ENCODE assay signal across 22 cellular contexts in genomic region chr1:111586112-111586511, GRCh38. TPM values are rescaled to one million over a fixed set of nuclear protein-coding genes. Genes with fewer than 3 reads are reported as not detected.
DNase-seq lines count a peak whose midpoint lies in the region; ATAC-seq lines count a peak whose summit lies in the region.
"Had no signal": no experiment of that assay in that cellular context is flagged by ENCODE, and none has a peak within 500 bp of the region (broad histone marks: within the 10 kb centered on the region; RNA-seq: fewer than 3 reads in every experiment).

No MANE protein-coding gene starts in this region.

- H3K27ac Mint-ChIP-seq in stimulated activated naive CD8-positive, alpha-beta T cell treated with anti-CD3 and anti-CD28 coated beads, Interleukin-15, amount 100 ng/mL, for 72 hours: no peak overlapping the region
- peak overlapping the region; percentile 20 for H3K27ac Mint-ChIP-seq in stimulated activated naive B cell treated with anti-CD40 and anti-IgM and Interleukin-4, amounts not matched to agents 10 μg/mL and 1 μg/mL and 100 μg/mL, for 72 hours
- H3K27ac Mint-ChIP-seq: CD14-positive monocyte; CD4-positive, alpha-beta T cell; GM23338 had no signal

- no peaks in the 10 kb centered on the region for H3K36me3 Mint-ChIP-seq in activated T-cell treated with anti-CD3 and anti-CD28 coated beads, Interleukin-2, amount 50 U/mL, for 4 hours (ENCODE audit: insufficient read depth)
- no peaks in the 10 kb centered on the region for H3K36me3 Mint-ChIP-seq in stimulated activated naive B cell treated with anti-CD40 and anti-IgM and Interleukin-4, amounts not matched to agents 10 μg/mL and 1 μg/mL and 100 μg/mL, for 72 hours
- H3K36me3 Mint-ChIP-seq: CD14-positive monocyte; CD8-positive, alpha-beta memory T cell had no signal

- H3K4me1 Mint-ChIP-seq in activated T-cell treated with anti-CD3 and anti-CD28 coated beads, Interleukin-2, amount 50 U/mL, for 4 hours (ENCODE audit: low read depth): peaks cover 16% of the 10 kb centered on the region
- peaks cover 2% of the 10 kb centered on the region for H3K4me1 Mint-ChIP-seq in stimulated activated naive CD8-positive, alpha-beta T cell treated with anti-CD3 and anti-CD28 coated beads, Interleukin-15, amount 100 ng/mL, for 72 hours
- peaks cover 9 to 12% of the 10 kb centered on the region in 2 donors for H3K4me1 Mint-ChIP-seq in stimulated activated naive B cell treated with anti-CD40 and anti-IgM and Interleukin-4, amounts not matched to agents 10 μg/mL and 1 μg/mL and 100 μg/mL, for 72 hours
- H3K4me1 Mint-ChIP-seq: CD14-positive monocyte, GM23338 had no signal

- no peaks in the 10 kb centered on the region for H3K9me3 Mint-ChIP-seq in activated T-cell treated with anti-CD3 and anti-CD28 coated beads, Interleukin-2, amount 50 U/mL, for 4 hours
- H3K9me3 Mint-ChIP-seq in stimulated activated naive CD8-positive, alpha-beta T cell treated with anti-CD3 and anti-CD28 coated beads, Interleukin-15, amount 100 ng/mL, for 72 hours: no peaks in the 10 kb centered on the region
- H3K9me3 Mint-ChIP-seq in stimulated activated naive B cell treated with anti-CD40 and anti-IgM and Interleukin-4, amounts not matched to agents 10 μg/mL and 1 μg/mL and 100 μg/mL, for 72 hours: no peaks in the 10 kb centered on the region
- H3K9me3 Mint-ChIP-seq: CD14-positive monocyte; CD4-positive, alpha-beta T cell; CD8-positive, alpha-beta memory T cell; GM23338; H9 had no signal

- peak overlapping the region; percentile 16 for H3K4me3 Mint-ChIP-seq in activated T-cell treated with anti-CD3 and anti-CD28 coated beads, Interleukin-2, amount 50 U/mL, for 4 hours
- no peak overlapping the region for H3K4me3 Mint-ChIP-seq in stimulated activated naive CD8-positive, alpha-beta T cell treated with anti-CD3 and anti-CD28 coated beads, Interleukin-15, amount 100 ng/mL, for 72 hours
- H3K4me3 Mint-ChIP-seq in stimulated activated naive B cell treated with anti-CD40 and anti-IgM and Interleukin-4, amounts not matched to agents 10 μg/mL and 1 μg/mL and 100 μg/mL, for 72 hours: no peak overlapping the region
- H3K4me3 Mint-ChIP-seq: CD14-positive monocyte; CD4-positive, alpha-beta T cell; CD8-positive, alpha-beta memory T cell; GM23338; H9 had no signal

- ATAC-seq in activated T-cell treated with anti-CD3 and anti-CD28 coated beads, Interleukin-2, amount 50 U/mL, for 4 hours: no peak
- ATAC-seq in stimulated activated naive CD8-positive, alpha-beta T cell treated with anti-CD3 and anti-CD28 coated beads, Interleukin-15, Interleukin-2, amounts not matched to agents 100 U/mL and 50 U/mL, for 24 hours: peak; percentile 44
- ATAC-seq in stimulated activated naive CD8-positive, alpha-beta T cell treated with anti-CD3 and anti-CD28 coated beads, Interleukin-15, amount 100 ng/mL, for 72 hours: no peak
- no peak for ATAC-seq in stimulated activated naive B cell treated with anti-CD40 and anti-IgM and Interleukin-4, amounts not matched to agents 10 μg/mL and 1 μg/mL and 100 μg/mL, for 72 hours (replicated peaks)
- ATAC-seq: A549, GM23338, HCT116 had no signal

- H3K27me3 Mint-ChIP-seq in activated T-cell treated with anti-CD3 and anti-CD28 coated beads, Interleukin-2, amount 50 U/mL, for 4 hours (ENCODE audit: low read depth): no peaks in the 10 kb centered on the region
- no peaks in the 10 kb centered on the region for H3K27me3 Mint-ChIP-seq in stimulated activated naive CD8-positive, alpha-beta T cell treated with anti-CD3 and anti-CD28 coated beads, Interleukin-15, amount 100 ng/mL, for 72 hours
- H3K27me3 Mint-ChIP-seq in stimulated activated naive B cell treated with anti-CD40 and anti-IgM and Interleukin-4, amounts not matched to agents 10 μg/mL and 1 μg/mL and 100 μg/mL, for 72 hours: no peaks in the 10 kb centered on the region
- H3K27me3 Mint-ChIP-seq: CD4-positive, alpha-beta T cell; CD8-positive, alpha-beta memory T cell had no signal

- DNase-seq in activated T-cell treated with anti-CD3 and anti-CD28 coated beads, Interleukin-2, amount 50 U/mL, for 4 hours: no peak
- DNase-seq in activated T-cell treated with anti-CD3 and anti-CD28 coated beads for 4 hours: no peak
- DNase-seq in stimulated activated naive CD8-positive, alpha-beta T cell treated with anti-CD3 and anti-CD28 coated beads, Interleukin-15, Interleukin-2, amounts not matched to agents 100 U/mL and 50 U/mL, for 24 hours: no peak
- DNase-seq in stimulated activated naive CD8-positive, alpha-beta T cell treated with anti-CD3 and anti-CD28 coated beads, Interleukin-15, amount 100 ng/mL, for 72 hours: no peak
- DNase-seq in kidney tubule cell (ENCODE audit: low spot score): peak; percentile 25
- no peak for DNase-seq in stimulated activated naive B cell treated with anti-CD40 and anti-IgM and Interleukin-4, amounts not matched to agents 10 μg/mL and 1 μg/mL and 100 μg/mL, for 72 hours
- DNase-seq in stimulated activated CD4-positive, alpha-beta T cell treated with anti-CD3 and anti-CD28 coated beads, Interleukin-4, amount 100 ng/mL, for 4 hours: no peak
- no peak for DNase-seq in 8988T
- DNase-seq: ACHN; AML-193; BE2C; Calu3; CD4-positive, alpha-beta T cell; CD8-positive, alpha-beta memory T cell; DMS53; DMS79 treated with DMSO at 0.1 percent for 48 hours; GF-D8; H9 had no signal

RNA-seq across cellular contexts. Expression of gene RAP1A, which starts 33.5 kb away (rescaled TPM):
- total RNA-seq in activated T-cell treated with anti-CD3 and anti-CD28 coated beads, Interleukin-2, amount 50 U/mL, for 4 hours: 100 to 1,000 TPM; 169 to 182 (median 171) TPM
